In the genomic region with DNA sequence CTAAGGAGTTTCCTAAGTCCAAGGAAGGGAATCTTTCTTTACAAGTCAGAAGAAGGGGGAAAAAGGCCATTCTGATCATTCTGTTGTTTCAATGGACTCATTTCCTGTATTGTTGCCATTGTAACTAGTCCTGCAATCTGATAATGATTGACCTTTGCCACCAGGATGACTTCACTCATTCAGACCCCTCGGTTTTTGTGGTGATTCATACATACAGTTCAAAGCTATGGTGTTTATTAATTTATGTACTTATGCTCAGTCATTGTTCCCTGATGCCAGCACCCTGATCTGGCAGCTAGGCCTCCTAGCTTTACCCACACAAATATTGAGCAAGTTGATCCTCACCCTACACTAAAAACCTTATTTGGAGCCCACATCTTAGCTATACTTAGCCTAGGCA, we compare ENCODE assay signal across 11 cellular contexts. TPM values are rescaled to one million over a fixed set of nuclear protein-coding genes. Genes with fewer than 3 reads are reported as not detected.
DNase-seq lines count a peak whose midpoint lies in the region; ATAC-seq and TF ChIP-seq lines count a peak whose summit lies in the region.
"Had no signal": no experiment of that assay in that cellular context is flagged by ENCODE, and none has a peak within 500 bp of the region (broad histone marks: within the 10 kb centered on the region; RNA-seq: fewer than 3 reads in every experiment).

No MANE protein-coding gene starts in this region.

- 38 to 66% methylated on average over 1 of the region's 1 CpG for WGBS in testis, 2 donors

- CTCF ChIA-PET in CD4-positive, alpha-beta memory T cell (lab: Charles Lee; ENCODE audit: partially characterized antibody): no interaction called here

- H3K4me1 ChIP-seq in mucosa of descending colon (ENCODE audit: low read depth) (no peaks in the 10 kb centered on the region), testis (no peaks in the 10 kb centered on the region)
- no peaks in the 10 kb centered on the region for H3K4me1 ChIP-seq in CD4-positive, alpha-beta memory T cell (ENCODE audit: insufficient read depth, low read length)
- H3K4me1 ChIP-seq: pancreas had no signal

- ATAC-seq in GM18508 (IDR thresholded peaks at IDR 0.05; ENCODE audit: insufficient read depth, unreplicated experiment) (peak; percentile 53), HG03159 (IDR thresholded peaks at IDR 0.05; ENCODE audit: unreplicated experiment) (peak; percentile 70), mucosa of descending colon (peak; percentile 34)
- ATAC-seq: pancreas had no signal

- peak overlapping the region; percentile 82 for H3K27ac Mint-ChIP-seq in activated T-helper 2 cell treated with anti-CD3 and anti-CD28 coated beads, Interferon-gamma antibody, Interleukin-2, Interleukin-4, amounts not matched to agents 10 μg/mL and 5 μg/mL and 100 μg/mL, durations not matched to agents 14 hours and 24 hours and 36 hours
- H3K27ac Mint-ChIP-seq in CD4-positive, alpha-beta memory T cell: no peak overlapping the region

- H3K9me3 Mint-ChIP-seq in activated T-helper 2 cell treated with anti-CD3 and anti-CD28 coated beads, Interferon-gamma antibody, Interleukin-2, Interleukin-4, amounts not matched to agents 10 μg/mL and 5 μg/mL and 100 μg/mL, durations not matched to agents 14 hours and 24 hours and 36 hours: no peaks in the 10 kb centered on the region
- no peaks in the 10 kb centered on the region for H3K9me3 Mint-ChIP-seq in CD4-positive, alpha-beta memory T cell

- TF ChIP-seq POLR2A in testis (IDR thresholded peaks at IDR 0.05): no peak

- H3K9me3 ChIP-seq in mucosa of descending colon (no peaks in the 10 kb centered on the region), testis (no peaks in the 10 kb centered on the region)
- no peaks in the 10 kb centered on the region for H3K9me3 ChIP-seq in CD4-positive, alpha-beta memory T cell (ENCODE audit: control insufficient read depth in 1 of 2, low read length in 2 of 2)
- H3K9me3 ChIP-seq: pancreas had no signal

- no peak for DNase-seq in activated T-helper 2 cell treated with anti-CD3 and anti-CD28 coated beads, Interferon-gamma antibody, Interleukin-2, Interleukin-4, amounts not matched to agents 10 μg/mL and 5 μg/mL and 100 μg/mL, durations not matched to agents 14 hours and 24 hours and 36 hours (ENCODE audit: low spot score)
- DNase-seq in mucosa of descending colon (no peak), testis (no peak), foreskin melanocyte (no peak)
- DNase-seq in CD4-positive, alpha-beta memory T cell: no peak
- DNase-seq: activated effector memory CD4-positive, alpha-beta T cell treated with anti-CD3 and anti-CD28 coated beads, Interleukin-2, amount 50 U/mL, for 16 hours; GDM1; NCI-H446; pancreas had no signal

- H3K36me3 ChIP-seq in mucosa of descending colon (ENCODE audit: low read depth) (no peaks in the 10 kb centered on the region), testis (ENCODE audit: low read depth, missing control alignments) (no peaks in the 10 kb centered on the region)
- H3K36me3 ChIP-seq in CD4-positive, alpha-beta memory T cell (ENCODE audit: insufficient read depth, low read length): no peaks in the 10 kb centered on the region
- H3K36me3 ChIP-seq: pancreas had no signal

- POLR2A ChIA-PET in CD4-positive, alpha-beta memory T cell (lab: Charles Lee; ENCODE audit: partially characterized antibody): no interaction called here

- H3K27ac ChIP-seq in testis: no peak overlapping the region
- no peak overlapping the region for H3K27ac ChIP-seq in CD4-positive, alpha-beta memory T cell (ENCODE audit: low read depth, low read length)
- H3K27ac ChIP-seq: pancreas had no signal

- H3K4me3 ChIP-seq in mucosa of descending colon (no peak overlapping the region), testis (no peak overlapping the region)
- H3K4me3 ChIP-seq in CD4-positive, alpha-beta memory T cell (ENCODE audit: low read length in 2 of 2): no peak overlapping the region
- H3K4me3 ChIP-seq: pancreas had no signal

- no peak overlapping the region for H3K4me3 Mint-ChIP-seq in activated T-helper 2 cell treated with anti-CD3 and anti-CD28 coated beads, Interferon-gamma antibody, Interleukin-2, Interleukin-4, amounts not matched to agents 10 μg/mL and 5 μg/mL and 100 μg/mL, durations not matched to agents 14 hours and 24 hours and 36 hours (ENCODE audit: low read depth)
- no peak overlapping the region for H3K4me3 Mint-ChIP-seq in CD4-positive, alpha-beta memory T cell

- H3K36me3 Mint-ChIP-seq in activated T-helper 2 cell treated with anti-CD3 and anti-CD28 coated beads, Interferon-gamma antibody, Interleukin-2, Interleukin-4, amounts not matched to agents 10 μg/mL and 5 μg/mL and 100 μg/mL, durations not matched to agents 14 hours and 24 hours and 36 hours (ENCODE audit: low read depth): no peaks in the 10 kb centered on the region
- peaks cover 0 to 4% of the 10 kb centered on the region in 2 donors for H3K36me3 Mint-ChIP-seq in CD4-positive, alpha-beta memory T cell

- no peaks in the 10 kb centered on the region for H3K27me3 ChIP-seq in testis
- no peaks in the 10 kb centered on the region for H3K27me3 ChIP-seq in CD4-positive, alpha-beta memory T cell (ENCODE audit: insufficient read depth, low read length)
- H3K27me3 ChIP-seq: pancreas had no signal

- H3K4me1 Mint-ChIP-seq in activated T-helper 2 cell treated with anti-CD3 and anti-CD28 coated beads, Interferon-gamma antibody, Interleukin-2, Interleukin-4, amounts not matched to agents 10 μg/mL and 5 μg/mL and 100 μg/mL, durations not matched to agents 14 hours and 24 hours and 36 hours (ENCODE audit: low read depth): peaks cover 31% of the 10 kb centered on the region
- H3K4me1 Mint-ChIP-seq in CD4-positive, alpha-beta memory T cell: peaks cover 0 to 4% (median 1%) of the 10 kb centered on the region in 4 donors

- TF ChIP-seq CTCF in mucosa of descending colon (IDR thresholded peaks at IDR 0.05) (no peak), testis (IDR thresholded peaks at IDR 0.05) (no peak)

- no peaks in the 10 kb centered on the region for H3K27me3 Mint-ChIP-seq in activated T-helper 2 cell treated with anti-CD3 and anti-CD28 coated beads, Interferon-gamma antibody, Interleukin-2, Interleukin-4, amounts not matched to agents 10 μg/mL and 5 μg/mL and 100 μg/mL, durations not matched to agents 14 hours and 24 hours and 36 hours (ENCODE audit: low read depth)
- no peaks in the 10 kb centered on the region for H3K27me3 Mint-ChIP-seq in CD4-positive, alpha-beta memory T cell

- intact Hi-C loops in activated T-helper 2 cell treated with anti-CD3 and anti-CD28 coated beads, Interferon-gamma antibody, Interleukin-2, Interleukin-4, amounts not matched to agents 10 μg/mL and 5 μg/mL and 100 μg/mL, durations not matched to agents 14 hours and 24 hours and 36 hours (cut with micrococcal nuclease): loop anchor here (1.0 to 2.0 kb wide), 2 partner anchors 47 to 73 kb away; no protein-coding TSS in a partner anchor
- intact Hi-C loops in mucosa of descending colon (cut with DNase I, micrococcal nuclease): no loop called here
- intact Hi-C loops in testis (cut with DNase I; ENCODE audit: low total_unique reads): no loop called here
- intact Hi-C loops in CD4-positive, alpha-beta memory T cell (cut with micrococcal nuclease): no loop called here

RNA-seq across cellular contexts. Expression of gene ZNF519, which starts 57.6 kb away (rescaled TPM):
- 21.3 and 24.2 TPM in 2 replicates for total RNA-seq in activated T-helper 2 cell treated with anti-CD3 and anti-CD28 coated beads, Interferon-gamma antibody, Interleukin-2, Interleukin-4, amounts not matched to agents 10 μg/mL and 5 μg/mL and 100 μg/mL, durations not matched to agents 14 hours and 24 hours and 36 hours
- total RNA-seq in mucosa of descending colon (10 to 100 TPM in 1 of 3 donors, 1 to 10 TPM in 2; 7.3 to 12.8 (median 7.4) TPM), testis (10 to 100 TPM; 12.6 to 18.7 TPM)
- 3.8 TPM for polyA plus RNA-seq in testis (ENCODE audit: insufficient read depth, low read depth, low replicate concordance)
- total RNA-seq in CD4-positive, alpha-beta memory T cell: 10 to 100 TPM; 13.6 to 15.4 TPM
- 1 to 10 TPM; 3.5 to 4.6 TPM for polyA plus RNA-seq in CD4-positive, alpha-beta memory T cell
